Comparison of ENCODE assay signal across 9 cellular contexts in genomic region chrX:108224727-108225455, GRCh38.
A peak's percentile ranks its signal among the peaks of the same experiment; 100 is the strongest.
DNase-seq lines count a peak whose midpoint lies in the region; ATAC-seq, FAIRE-seq and TF ChIP-seq lines count a peak whose summit lies in the region.
"Had no signal": no experiment of that assay in that cellular context is flagged by ENCODE, and none has a peak within 500 bp of the region (broad histone marks: within the 10 kb centered on the region; RNA-seq: fewer than 3 reads in every experiment).

No MANE protein-coding gene starts in this region.

- intact Hi-C loops in HepG2 (cut with micrococcal nuclease; ENCODE audit: unreplicated experiment): loop anchor here (1.0 kb wide), 2 partner anchors 79 to 313 kb away; no protein-coding TSS in a partner anchor

- POLR2A ChIA-PET in HepG2 (lab: Yijun Ruan, JAX): no interaction called here

- TF ChIP-seq POLR2A in HepG2 (IDR thresholded peaks at IDR 0.05; ENCODE audit: insufficient read depth in 1 of 2, low read depth in 2 of 2, low read length in 2 of 2): no peak

- TF ChIP-seq RAD21 in HepG2 (CRISPR knock-in tag; IDR thresholded peaks at IDR 0.05): 0 out of 2 replicates have a peak, but pooled peaks have one; percentile 36

- WGBS in HepG2 (ENCODE audit: low lambda C conversion rate): 54% methylated on average over 10 of the region's 10 CpGs

- CTCF ChIA-PET in HepG2 (lab: Yijun Ruan, JAX; ENCODE audit: low intra/inter-chr PET ratio, low total read pairs): interaction anchor here (0.8 to 1.8 kb wide), 3 partner anchors 26 to 312 kb away, joined by 3 to 14 read pairs (median 4); no protein-coding TSS in a partner anchor

- in situ Hi-C loops in brain microvascular endothelial cell (cut with HindIII; ENCODE audit: low pct_ligation_motif_present, low sequenced_read_pairs): no loop called here
- in situ Hi-C loops in HepG2 (cut with HindIII; ENCODE audit: extremely low pct_ligation_motif_present, low pct_unique_long_range_greater_than_20kb): loop anchor here (5.0 to 10.0 kb wide), 2 partner anchors 77 to 310 kb away; no protein-coding TSS in a partner anchor

- H3K4me1 ChIP-seq in HepG2 (ENCODE audit: insufficient read depth, low read length): no peaks in the 10 kb centered on the region

- H3K79me2 ChIP-seq in HepG2 (ENCODE audit: insufficient read depth, low read length): no peaks in the 10 kb centered on the region

- H3K9me3 ChIP-seq in HepG2 (ENCODE audit: low read length): no peaks in the 10 kb centered on the region

- no peak overlapping the region for H2AFZ ChIP-seq in HepG2 (ENCODE audit: low read length)

- H3K4me3 ChIP-seq in brain microvascular endothelial cell (ENCODE audit: low read depth, low read length): no peak overlapping the region
- no peak overlapping the region for H3K4me3 ChIP-seq in HepG2 (replicated peaks in 1 of 3; ENCODE audit: insufficient read depth in 1 of 3, low read depth in 2 of 3, low read length in 3 of 3)

- H4K20me1 ChIP-seq in HepG2 (ENCODE audit: insufficient read depth, low read length): no peaks in the 10 kb centered on the region

- TF ChIP-seq EP300 in HepG2 (IDR thresholded peaks at IDR 0.05; ENCODE audit: low read depth in 2 of 2, low read length in 2 of 2) (no peak), HepG2 (CRISPR knock-in tag; IDR thresholded peaks at IDR 0.05; ENCODE audit: borderline replicate concordance) (no peak)

- DNase-seq in NCI-H510A treated with DMSO at 0.1 percent for 48 hours (lab: John Stamatoyannopoulos, UW): peak; percentile 34
- DNase-seq in NCI-H510A (lab: John Stamatoyannopoulos, UW): no peak
- DNase-seq in HCEC 1CT: peak; percentile 11
- peak; percentile 94 for DNase-seq in NCI-H2171 treated with DMSO at 0.1 percent for 48 hours (lab: John Stamatoyannopoulos, UW)
- DNase-seq in brain microvascular endothelial cell: peak; percentile 8
- peak; percentile 37 for DNase-seq in HepG2 (ENCODE audit: low spot score)
- no peak for DNase-seq in stimulated activated CD4-positive, alpha-beta T cell treated with anti-CD3 and anti-CD28 coated beads, Interleukin-4, amount 100 ng/mL, for 1 hour
- no peak for DNase-seq in anterior cingulate cortex (lab: John Stamatoyannopoulos, UW)
- DNase-seq: activated naive CD8-positive, alpha-beta T cell treated with anti-CD3 and anti-CD28 coated beads, Interleukin-2, amount 10 ng/mL, durations not matched to agents 7 days and 5 days had no signal

- ATAC-seq in HepG2: peak; percentile 64

- H3K27me3 ChIP-seq in brain microvascular endothelial cell (replicated peaks): no peaks in the 10 kb centered on the region
- H3K27me3 ChIP-seq in HepG2 (ENCODE audit: control insufficient read depth in 1 of 2, insufficient read depth in 2 of 2, low read length in 2 of 2): no peaks in the 10 kb centered on the region

- H3K36me3 ChIP-seq in brain microvascular endothelial cell (replicated peaks) (no peaks in the 10 kb centered on the region), HepG2 (replicated peaks in 1 of 2; ENCODE audit: control insufficient read depth in 1 of 2, insufficient read depth in 2 of 2, low read length in 2 of 2) (no peaks in the 10 kb centered on the region)

- FAIRE-seq in HepG2 (lab: Jason Lieb, UNC): peak; percentile 84

- H3K9ac ChIP-seq in HepG2 (ENCODE audit: insufficient read depth, low read depth, low read length): no peak overlapping the region

- H3K4me2 ChIP-seq in HepG2 (ENCODE audit: low read depth, low read length): no peak overlapping the region

- H3K27ac ChIP-seq in brain microvascular endothelial cell: no peak overlapping the region
- H3K27ac ChIP-seq in HepG2 (ENCODE audit: extremely low read length, insufficient read depth, low read length): no peak overlapping the region

- no TSS peak for BruUV-seq in HepG2 (replicated peaks; lab: Mats Ljungman, UMichigan)

- TF ChIP-seq CTCF in brain microvascular endothelial cell (IDR thresholded peaks at IDR 0.05; ENCODE audit: low read depth, low read length, missing control alignments) (peak; percentile 59), HepG2 (CRISPR knock-in tag; IDR thresholded peaks at IDR 0.05) (peak; percentile 75)

TF ChIP-seq in HepG2, 621 proteins besides CTCF, POLR2A, EP300 and RAD21:
- TF ChIP-seq CREM (IDR thresholded peaks at IDR 0.05) (no peak), CREM (CRISPR knock-in tag; IDR thresholded peaks at IDR 0.05) (no peak), CCAR2 (optimal IDR thresholded peaks at IDR 0.05; ENCODE audit: low read depth, low read length) (no peak), TERF1 (CRISPR knock-in tag; IDR thresholded peaks at IDR 0.05) (no peak), PHF8 (CRISPR knock-in tag; IDR thresholded peaks at IDR 0.05) (no peak), RFX5 (IDR thresholded peaks at IDR 0.05; ENCODE audit: low read depth, low read length) (no peak), STAG1 (CRISPR knock-in tag; IDR thresholded peaks at IDR 0.05) (peak; percentile 77), CEBPZ (IDR thresholded peaks at IDR 0.05; ENCODE audit: low read length) (no peak), SMC3 (IDR thresholded peaks at IDR 0.05; ENCODE audit: low read length) (peak; percentile 78), NR2C2 (CRISPR knock-in tag; IDR thresholded peaks at IDR 0.05; ENCODE audit: borderline replicate concordance) (no peak), MNT (IDR thresholded peaks at IDR 0.05) (no peak), ATF3 (CRISPR knock-in tag; IDR thresholded peaks at IDR 0.05) (no peak)

Comparison
In these comparisons a context has a peak if more than half of its experiments do, and no peak if none do; other contexts are left out.
1. DNase-seq: peak in NCI-H510A treated with DMSO at 0.1 percent for 48 hours (single experiment), HCEC 1CT (single experiment), NCI-H2171 treated with DMSO at 0.1 percent for 48 hours (single experiment), brain microvascular endothelial cell (single experiment) and HepG2 (single experiment); none in NCI-H510A (single experiment), stimulated activated CD4-positive, alpha-beta T cell treated with anti-CD3 and anti-CD28 coated beads, Interleukin-4, amount 100 ng/mL, for 1 hour (single experiment) and anterior cingulate cortex (0 of 58).